Comparison of ENCODE assay signal across 1 cellular context in the genomic region with DNA sequence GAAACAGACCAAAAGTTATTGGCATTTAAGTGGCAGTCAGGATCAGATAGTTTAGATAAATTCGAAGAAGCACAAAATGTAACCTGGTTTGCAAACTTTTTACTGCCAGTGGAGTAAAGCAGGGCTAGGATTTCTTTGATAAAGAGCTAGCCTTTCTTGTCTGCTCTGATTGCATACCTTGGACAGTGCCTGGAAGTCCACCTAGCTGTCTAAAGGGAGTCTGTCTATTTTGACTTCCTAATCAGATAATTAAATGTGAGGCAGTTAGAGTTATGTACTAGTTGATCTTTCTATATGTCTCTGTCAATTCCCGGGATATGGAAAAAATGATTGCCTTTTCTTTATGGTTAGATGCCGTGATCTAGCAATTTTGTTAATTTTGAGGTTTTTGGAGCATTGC.
TF ChIP-seq lines count a peak whose summit lies in the region.

No MANE protein-coding gene starts in this region.

TF ChIP-seq in HCT116, 20 proteins besides CTCF, POLR2A, EP300 and RAD21 (continued from another document):
- TF ChIP-seq REST (IDR thresholded peaks at IDR 0.05; ENCODE audit: low read depth): peak; percentile 53
